In the genomic region with DNA sequence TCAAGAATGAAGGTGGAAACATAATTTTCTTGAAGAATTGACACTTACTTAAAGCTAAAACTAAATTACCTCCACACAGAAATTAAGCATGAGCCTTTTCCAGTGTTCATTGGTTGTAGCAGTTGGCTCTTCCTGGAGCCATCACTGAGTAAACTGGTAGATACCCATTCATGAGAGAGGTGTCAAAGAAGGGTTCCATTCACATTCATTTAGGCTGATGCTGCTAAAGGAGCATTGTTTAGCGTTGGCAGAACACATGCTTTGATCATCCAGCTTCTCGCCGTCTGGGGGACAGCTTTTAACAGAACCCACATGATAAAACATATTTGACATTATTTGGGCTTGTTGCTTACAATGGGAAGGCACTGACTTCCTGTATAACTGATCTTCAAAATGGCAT, we compare ENCODE assay signal across 18 cellular contexts.
DNase-seq lines count a peak whose midpoint lies in the region; ATAC-seq and TF ChIP-seq lines count a peak whose summit lies in the region.
"Had no signal": no experiment of that assay in that cellular context is flagged by ENCODE, and none has a peak within 500 bp of the region (broad histone marks: within the 10 kb centered on the region; RNA-seq: fewer than 3 reads in every experiment).

No MANE protein-coding gene starts in this region.

- H4K8ac ChIP-seq in neuronal stem cell (ENCODE audit: low read depth, low read length): no peak overlapping the region

- H3K14ac ChIP-seq in neuronal stem cell (ENCODE audit: low read length): no peak overlapping the region

- no TSS peak for BruUV-seq in Caco-2 (replicated peaks; lab: Mats Ljungman, UMichigan)

- H3K4me1 Mint-ChIP-seq in activated CD4-positive, alpha-beta memory T cell treated with anti-CD3 and anti-CD28 coated beads for 36 hours (ENCODE audit: low read depth): peaks cover 78% of the 10 kb centered on the region
- peaks cover 54% of the 10 kb centered on the region for H3K4me1 Mint-ChIP-seq in activated CD4-positive, alpha-beta memory T cell treated with anti-CD3 and anti-CD28 coated beads, Interleukin-2, amount 10 ng/mL, durations not matched to agents 7 days and 5 days
- peaks cover 86% of the 10 kb centered on the region for H3K4me1 Mint-ChIP-seq in CD4-positive, alpha-beta T cell (ENCODE audit: low read depth)
- H3K4me1 Mint-ChIP-seq in T-cell (peaks cover 76 to 85% (median 80%) of the 10 kb centered on the region in 3 donors), Caco-2 (ENCODE audit: low read depth, unreplicated experiment) (no peaks in the 10 kb centered on the region)
- peaks cover 43 to 90% (median 85%) of the 10 kb centered on the region in 7 donors for H3K4me1 Mint-ChIP-seq in naive thymus-derived CD4-positive, alpha-beta T cell

- H3K27ac ChIP-seq in CD4-positive, alpha-beta T cell (ENCODE audit: low read depth, low read length): no peak overlapping the region
- H3K27ac ChIP-seq in naive thymus-derived CD4-positive, alpha-beta T cell (ENCODE audit: low read depth, low read length): no peak overlapping the region
- H3K27ac ChIP-seq in neuronal stem cell (replicated peaks; ENCODE audit: low read length): no peak overlapping the region

- no peak overlapping the region for H2BK120ac ChIP-seq in neuronal stem cell (ENCODE audit: low read depth, low read length)

- no peak overlapping the region for H3K23ac ChIP-seq in neuronal stem cell (ENCODE audit: low read depth, low read length, poor library complexity)

- H2BK5ac ChIP-seq in neuronal stem cell (ENCODE audit: low read length): no peak overlapping the region

- POLR2A ChIA-PET in activated CD4-positive, alpha-beta memory T cell treated with anti-CD3 and anti-CD28 coated beads for 36 hours (lab: Charles Lee): interaction anchor here (0.8 to 1.6 kb wide), 5 partner anchors 8 to 97 kb away, joined by 3 to 4 read pairs (median 3); a partner anchor contains a TSS
- POLR2A ChIA-PET in activated CD4-positive, alpha-beta memory T cell treated with anti-CD3 and anti-CD28 coated beads, Interleukin-2, amount 10 ng/mL, durations not matched to agents 7 days and 5 days (lab: Charles Lee): interaction anchor here (0.5 to 2.3 kb wide), 6 partner anchors 8 to 205 kb away, joined by 3 to 11 read pairs (median 5); a partner anchor contains a TSS
- POLR2A ChIA-PET in CD4-positive, alpha-beta T cell (lab: Charles Lee): interaction anchor here (0.9 to 2.5 kb wide), 6 partner anchors 9 to 205 kb away, joined by 3 to 7 read pairs (median 4); no protein-coding TSS in a partner anchor
- POLR2A ChIA-PET in T-cell (lab: Charles Lee) (no interaction called here), Caco-2 (lab: Charles Lee) (no interaction called here)
- POLR2A ChIA-PET in naive thymus-derived CD4-positive, alpha-beta T cell (lab: Charles Lee): interaction anchor here (0.6 to 1.6 kb wide), 6 partner anchors 14 to 699 kb away, joined by 3 to 8 read pairs (median 3); a partner anchor contains a TSS

- ATAC-seq in CD4-positive, alpha-beta T cell (ENCODE audit: poor library complexity): no peak
- ATAC-seq in T-cell (replicated peaks in 1 of 4): peak in 1 of 4 experiments; percentile 15
- no peak for ATAC-seq in naive thymus-derived CD4-positive, alpha-beta T cell
- ATAC-seq: PC-3 had no signal

- H3K18ac ChIP-seq in neuronal stem cell (ENCODE audit: low read length): no peak overlapping the region

- H2AK5ac ChIP-seq in neuronal stem cell (ENCODE audit: low read depth, low read length): no peak overlapping the region

- H3K4me3 Mint-ChIP-seq in activated CD4-positive, alpha-beta memory T cell treated with anti-CD3 and anti-CD28 coated beads for 36 hours: no peak overlapping the region
- H3K4me3 Mint-ChIP-seq in activated CD4-positive, alpha-beta memory T cell treated with anti-CD3 and anti-CD28 coated beads, Interleukin-2, amount 10 ng/mL, durations not matched to agents 7 days and 5 days: no peak overlapping the region
- H3K4me3 Mint-ChIP-seq in CD4-positive, alpha-beta T cell: no peak overlapping the region
- H3K4me3 Mint-ChIP-seq in T-cell (no peak overlapping the region), Caco-2 (ENCODE audit: unreplicated experiment) (no peak overlapping the region)
- H3K4me3 Mint-ChIP-seq in naive thymus-derived CD4-positive, alpha-beta T cell: peak overlapping the region in 3 of 10 donors; percentile 25 to 80 (median 26)

- no peak overlapping the region for H4K91ac ChIP-seq in neuronal stem cell (ENCODE audit: low read depth, low read length, poor library complexity)

- no peak for DNase-seq in activated CD4-positive, alpha-beta memory T cell treated with anti-CD3 and anti-CD28 coated beads for 36 hours
- DNase-seq in activated CD4-positive, alpha-beta memory T cell treated with anti-CD3 and anti-CD28 coated beads, Interleukin-2, amount 10 ng/mL, durations not matched to agents 7 days and 5 days: no peak
- DNase-seq in CD4-positive, alpha-beta T cell: no peak
- DNase-seq in T-cell (no peak), neuronal stem cell (ENCODE audit: low spot score) (no peak), SIG-M5 treated with dmso at 0.1 percent for 504 hours (lab: John Stamatoyannopoulos, UW; ENCODE audit: unreplicated experiment) (no peak), Caco-2 (no peak)
- DNase-seq in naive thymus-derived CD4-positive, alpha-beta T cell: no peak
- DNase-seq: CD8-positive, alpha-beta memory T cell; DMS 273 treated with DMSO at 0.1 percent for 48 hours; H7; KG1; MG63; NCI-H1092 treated with DMSO at 0.1 percent for 48 hours; NCI-H187; NCI-H446; NCI-H748 treated with DMSO at 0.1 percent for 48 hours; PC-3 had no signal

- no peak overlapping the region for H2BK12ac ChIP-seq in neuronal stem cell (ENCODE audit: low read length)

- H3K9me3 Mint-ChIP-seq in activated CD4-positive, alpha-beta memory T cell treated with anti-CD3 and anti-CD28 coated beads for 36 hours: no peaks in the 10 kb centered on the region
- no peaks in the 10 kb centered on the region for H3K9me3 Mint-ChIP-seq in activated CD4-positive, alpha-beta memory T cell treated with anti-CD3 and anti-CD28 coated beads, Interleukin-2, amount 10 ng/mL, durations not matched to agents 7 days and 5 days
- H3K9me3 Mint-ChIP-seq in CD4-positive, alpha-beta T cell: no peaks in the 10 kb centered on the region
- H3K9me3 Mint-ChIP-seq in T-cell (no peaks in the 10 kb centered on the region), Caco-2 (ENCODE audit: unreplicated experiment) (no peaks in the 10 kb centered on the region)
- no peaks in the 10 kb centered on the region for H3K9me3 Mint-ChIP-seq in naive thymus-derived CD4-positive, alpha-beta T cell
- H3K9me3 Mint-ChIP-seq: CD8-positive, alpha-beta memory T cell had no signal

- H3K27me3 ChIP-seq in CD4-positive, alpha-beta T cell (ENCODE audit: control insufficient read depth, insufficient read depth, low read length): no peaks in the 10 kb centered on the region
- H3K27me3 ChIP-seq in naive thymus-derived CD4-positive, alpha-beta T cell (ENCODE audit: control insufficient read depth in 2 of 2, insufficient read depth in 2 of 2, low read length in 2 of 2): no peaks in the 10 kb centered on the region
- H3K27me3 ChIP-seq in neuronal stem cell (ENCODE audit: control insufficient read depth in 3 of 3, insufficient read depth in 3 of 3, low read depth in 1 of 3, low read length in 3 of 3) (no peaks in the 10 kb centered on the region), Caco-2 (replicated peaks; ENCODE audit: control insufficient read depth, insufficient read depth, low read length) (no peaks in the 10 kb centered on the region)
- H3K27me3 ChIP-seq: MG63 had no signal

- H3K27ac Mint-ChIP-seq in activated CD4-positive, alpha-beta memory T cell treated with anti-CD3 and anti-CD28 coated beads for 36 hours: peak overlapping the region; percentile 39
- H3K27ac Mint-ChIP-seq in activated CD4-positive, alpha-beta memory T cell treated with anti-CD3 and anti-CD28 coated beads, Interleukin-2, amount 10 ng/mL, durations not matched to agents 7 days and 5 days: no peak overlapping the region
- H3K27ac Mint-ChIP-seq in CD4-positive, alpha-beta T cell: peak overlapping the region; percentile 92
- peak overlapping the region; percentile 49 to 69 for H3K27ac Mint-ChIP-seq in T-cell
- H3K27ac Mint-ChIP-seq in naive thymus-derived CD4-positive, alpha-beta T cell: peak overlapping the region in 6 of 9 donors; percentile 48 to 78 (median 64)
- H3K27ac Mint-ChIP-seq in Caco-2 (ENCODE audit: unreplicated experiment): no peak overlapping the region

- H3K4me2 ChIP-seq in neuronal stem cell (ENCODE audit: insufficient read depth, low read length, poor library complexity, severe bottlenecking): no peak overlapping the region

- no peaks in the 10 kb centered on the region for H3K27me3 Mint-ChIP-seq in activated CD4-positive, alpha-beta memory T cell treated with anti-CD3 and anti-CD28 coated beads for 36 hours
- no peaks in the 10 kb centered on the region for H3K27me3 Mint-ChIP-seq in activated CD4-positive, alpha-beta memory T cell treated with anti-CD3 and anti-CD28 coated beads, Interleukin-2, amount 10 ng/mL, durations not matched to agents 7 days and 5 days
- H3K27me3 Mint-ChIP-seq in CD4-positive, alpha-beta T cell: no peaks in the 10 kb centered on the region
- H3K27me3 Mint-ChIP-seq in T-cell (no peaks in the 10 kb centered on the region), Caco-2 (ENCODE audit: insufficient read depth, unreplicated experiment) (no peaks in the 10 kb centered on the region)
- H3K27me3 Mint-ChIP-seq in naive thymus-derived CD4-positive, alpha-beta T cell: no peaks in the 10 kb centered on the region

- CTCF ChIA-PET in activated CD4-positive, alpha-beta memory T cell treated with anti-CD3 and anti-CD28 coated beads for 36 hours (lab: Charles Lee): interaction anchor here (0.9 kb wide), 2 partner anchors 193 to 195 kb away, joined by 3 to 4 read pairs; no protein-coding TSS in a partner anchor
- CTCF ChIA-PET in activated CD4-positive, alpha-beta memory T cell treated with anti-CD3 and anti-CD28 coated beads, Interleukin-2, amount 10 ng/mL, durations not matched to agents 7 days and 5 days (lab: Charles Lee): no interaction called here
- CTCF ChIA-PET in CD4-positive, alpha-beta T cell (lab: Charles Lee): interaction anchor here (0.7 to 2.3 kb wide), 4 partner anchors 14 to 99 kb away, joined by 3 to 12 read pairs (median 4); no protein-coding TSS in a partner anchor
- CTCF ChIA-PET in T-cell (lab: Charles Lee): no interaction called here
- CTCF ChIA-PET in naive thymus-derived CD4-positive, alpha-beta T cell (lab: Charles Lee): interaction anchor here (0.5 to 0.6 kb wide), 3 partner anchors 70 to 210 kb away, joined by 3 read pairs; no protein-coding TSS in a partner anchor
- CTCF ChIA-PET in Caco-2 (lab: Charles Lee): no interaction called here

- no peaks in the 10 kb centered on the region for H3K9me3 ChIP-seq in CD4-positive, alpha-beta T cell (ENCODE audit: control insufficient read depth, low read length)
- H3K9me3 ChIP-seq in naive thymus-derived CD4-positive, alpha-beta T cell (ENCODE audit: control insufficient read depth in 2 of 3, low read length in 3 of 3): no peaks in the 10 kb centered on the region
- H3K9me3 ChIP-seq in neuronal stem cell (replicated peaks in 1 of 2; ENCODE audit: control insufficient read depth in 2 of 2, insufficient read depth in 1 of 2, low read depth in 1 of 2, low read length in 2 of 2) (peaks cover 0 to 2% of the 10 kb centered on the region in 2 donors), Caco-2 (no peaks in the 10 kb centered on the region)
- H3K9me3 ChIP-seq: MG63 had no signal

- no peak overlapping the region for H3K9ac ChIP-seq in neuronal stem cell (ENCODE audit: low read depth, low read length, poor library complexity)

- no peak overlapping the region for H3K4ac ChIP-seq in neuronal stem cell (ENCODE audit: low read length)

- intact Hi-C loops in activated CD4-positive, alpha-beta memory T cell treated with anti-CD3 and anti-CD28 coated beads for 36 hours (cut with micrococcal nuclease): no loop called here
- intact Hi-C loops in CD4-positive, alpha-beta T cell (cut with DNase I, micrococcal nuclease): loop anchor here (2.0 to 5.0 kb wide), 3 partner anchors 42 to 72 kb away; a partner anchor contains a TSS
- intact Hi-C loops in naive thymus-derived CD4-positive, alpha-beta T cell (cut with micrococcal nuclease): no loop called here
- intact Hi-C loops in Caco-2 (cut with micrococcal nuclease; ENCODE audit: unreplicated experiment): no loop called here

- no peak overlapping the region for H2AFZ ChIP-seq in neuronal stem cell (ENCODE audit: low read length)

- H3K79me1 ChIP-seq in neuronal stem cell (ENCODE audit: low read depth, low read length): no peaks in the 10 kb centered on the region

- no peak overlapping the region for H3K4me3 ChIP-seq in naive thymus-derived CD4-positive, alpha-beta T cell (ENCODE audit: low read length)
- no peak overlapping the region for H3K4me3 ChIP-seq in neuronal stem cell (ENCODE audit: low read length in 2 of 2)
- H3K4me3 ChIP-seq in Caco-2 (ENCODE audit: low read depth, low read length): no peak overlapping the region
- H3K4me3 ChIP-seq: MG63 had no signal

- H3K36me3 ChIP-seq in naive thymus-derived CD4-positive, alpha-beta T cell (ENCODE audit: control insufficient read depth in 2 of 3, insufficient read depth in 3 of 3, low read length in 3 of 3): peaks cover 0 to 6% (median 5%) of the 10 kb centered on the region in 3 experiments
- H3K36me3 ChIP-seq in neuronal stem cell (replicated peaks in 1 of 2; ENCODE audit: control insufficient read depth in 2 of 2, insufficient read depth in 2 of 2, low read length in 2 of 2): peaks cover 7 to 77% of the 10 kb centered on the region in 2 donors
- H3K36me3 ChIP-seq in Caco-2 (ENCODE audit: control insufficient read depth, insufficient read depth, low read length): no peaks in the 10 kb centered on the region
- H3K36me3 ChIP-seq: MG63 had no signal

- peaks cover 16% of the 10 kb centered on the region for H3K36me3 Mint-ChIP-seq in activated CD4-positive, alpha-beta memory T cell treated with anti-CD3 and anti-CD28 coated beads for 36 hours
- peaks cover 48% of the 10 kb centered on the region for H3K36me3 Mint-ChIP-seq in activated CD4-positive, alpha-beta memory T cell treated with anti-CD3 and anti-CD28 coated beads, Interleukin-2, amount 10 ng/mL, durations not matched to agents 7 days and 5 days (ENCODE audit: low read depth)
- peaks cover 80% of the 10 kb centered on the region for H3K36me3 Mint-ChIP-seq in CD4-positive, alpha-beta T cell (ENCODE audit: low read depth)
- peaks cover 45% of the 10 kb centered on the region for H3K36me3 Mint-ChIP-seq in T-cell
- H3K36me3 Mint-ChIP-seq in naive thymus-derived CD4-positive, alpha-beta T cell: peaks cover 12 to 41% (median 36%) of the 10 kb centered on the region in 5 donors
- peaks cover 11% of the 10 kb centered on the region for H3K36me3 Mint-ChIP-seq in Caco-2 (ENCODE audit: insufficient read depth, unreplicated experiment)

- WGBS in neuronal stem cell (ENCODE audit: extremely low coverage in 2 of 2, insufficient read length in 2 of 2, insufficient replicate concordance in 1 of 2), 2 donors: no CpG with 5 or more reads among the region's 3 CpGs

- no peak for TF ChIP-seq CTCF in CD4-positive, alpha-beta T cell (IDR thresholded peaks at IDR 0.05)
- no peak for TF ChIP-seq CTCF in Caco-2 (IDR thresholded peaks at IDR 0.05; ENCODE audit: insufficient read depth in 1 of 2, low read depth in 1 of 2, low read length in 1 of 2, severe bottlenecking in 1 of 2, unreplicated experiment in 1 of 2)

- no peak overlapping the region for H2BK15ac ChIP-seq in neuronal stem cell (ENCODE audit: low read length)

- peaks cover 33 to 37% of the 10 kb centered on the region in 2 donors for H3K4me1 ChIP-seq in naive thymus-derived CD4-positive, alpha-beta T cell (ENCODE audit: control insufficient read depth in 2 of 2, insufficient read depth in 2 of 2, low read length in 2 of 2)
- H3K4me1 ChIP-seq in neuronal stem cell (ENCODE audit: control insufficient read depth in 2 of 2, insufficient read depth in 1 of 2, low read depth in 1 of 2, low read length in 2 of 2): peaks cover 0 to 14% of the 10 kb centered on the region in 2 donors
- no peaks in the 10 kb centered on the region for H3K4me1 ChIP-seq in Caco-2

Comparison
In these comparisons a context has a peak if more than half of its experiments do, and no peak if none do; other contexts are left out.
1. H3K27ac Mint-ChIP-seq: peak in activated CD4-positive, alpha-beta memory T cell treated with anti-CD3 and anti-CD28 coated beads for 36 hours (single experiment), CD4-positive, alpha-beta T cell (single experiment), T-cell (2 of 2) and naive thymus-derived CD4-positive, alpha-beta T cell (6 of 9); none in activated CD4-positive, alpha-beta memory T cell treated with anti-CD3 and anti-CD28 coated beads, Interleukin-2, amount 10 ng/mL, durations not matched to agents 7 days and 5 days (single experiment) and Caco-2 (single experiment).
2. CTCF ChIA-PET loops: an anchor here in activated CD4-positive, alpha-beta memory T cell treated with anti-CD3 and anti-CD28 coated beads for 36 hours (0.9 kb wide), CD4-positive, alpha-beta T cell (0.7 to 2.3 kb wide) and naive thymus-derived CD4-positive, alpha-beta T cell (0.5 to 0.6 kb wide); none called in activated CD4-positive, alpha-beta memory T cell treated with anti-CD3 and anti-CD28 coated beads, Interleukin-2, amount 10 ng/mL, durations not matched to agents 7 days and 5 days, T-cell and Caco-2.
3. POLR2A ChIA-PET loops: an anchor here in activated CD4-positive, alpha-beta memory T cell treated with anti-CD3 and anti-CD28 coated beads for 36 hours (0.8 to 1.6 kb wide), activated CD4-positive, alpha-beta memory T cell treated with anti-CD3 and anti-CD28 coated beads, Interleukin-2, amount 10 ng/mL, durations not matched to agents 7 days and 5 days (0.5 to 2.3 kb wide), CD4-positive, alpha-beta T cell (0.9 to 2.5 kb wide) and naive thymus-derived CD4-positive, alpha-beta T cell (0.6 to 1.6 kb wide); none called in T-cell and Caco-2.
4. intact Hi-C loops: an anchor here in CD4-positive, alpha-beta T cell (2.0 to 5.0 kb wide); none called in activated CD4-positive, alpha-beta memory T cell treated with anti-CD3 and anti-CD28 coated beads for 36 hours, naive thymus-derived CD4-positive, alpha-beta T cell and Caco-2.